In genomic region chr14:69880051-69880487, GRCh38 we compare ENCODE assay signal across 1 cellular context.
A peak's percentile ranks its signal among the peaks of the same experiment; 100 is the strongest.
TF ChIP-seq lines count a peak whose summit lies in the region.

No MANE protein-coding gene starts in this region.

TF ChIP-seq in HEK293, 187 proteins besides CTCF, POLR2A, EP300 and RAD21 (continued from another document and continues in another):
- no peak for TF ChIP-seq PRDM10 (tag by site-specific recombination; IDR thresholded peaks at IDR 0.05)
- TF ChIP-seq ZNF239 (tag by site-specific recombination; IDR thresholded peaks at IDR 0.05), result no peak
- no peak for TF ChIP-seq ZNF23 (tag by site-specific recombination; IDR thresholded peaks at IDR 0.05; ENCODE audit: borderline replicate concordance)
- TF ChIP-seq REPIN1 (tag by site-specific recombination; IDR thresholded peaks at IDR 0.05; ENCODE audit: low read depth), result no peak
- TF ChIP-seq SP2 (tag by site-specific recombination; IDR thresholded peaks at IDR 0.05), result peak; percentile 25
- TF ChIP-seq ZNF211 (tag by site-specific recombination; IDR thresholded peaks at IDR 0.05; ENCODE audit: low read depth), result no peak
- no peak for TF ChIP-seq ZNF174 (tag by site-specific recombination; IDR thresholded peaks at IDR 0.05)
- TF ChIP-seq ZFP3 (tag by site-specific recombination; IDR thresholded peaks at IDR 0.05; ENCODE audit: low read depth), result 0 out of 2 replicates have a peak, but pooled peaks have one; percentile 22
- TF ChIP-seq PATZ1 (tag by site-specific recombination; IDR thresholded peaks at IDR 0.05), result peak; percentile 71
- TF ChIP-seq OVOL3 (tag by site-specific recombination; IDR thresholded peaks at IDR 0.05), result peak; percentile 57
- no peak for TF ChIP-seq ZNF26 (tag by site-specific recombination; IDR thresholded peaks at IDR 0.05)
- no peak for TF ChIP-seq ZNF560 (tag by site-specific recombination; IDR thresholded peaks at IDR 0.05; ENCODE audit: borderline replicate concordance)
- TF ChIP-seq, protein P1, sequence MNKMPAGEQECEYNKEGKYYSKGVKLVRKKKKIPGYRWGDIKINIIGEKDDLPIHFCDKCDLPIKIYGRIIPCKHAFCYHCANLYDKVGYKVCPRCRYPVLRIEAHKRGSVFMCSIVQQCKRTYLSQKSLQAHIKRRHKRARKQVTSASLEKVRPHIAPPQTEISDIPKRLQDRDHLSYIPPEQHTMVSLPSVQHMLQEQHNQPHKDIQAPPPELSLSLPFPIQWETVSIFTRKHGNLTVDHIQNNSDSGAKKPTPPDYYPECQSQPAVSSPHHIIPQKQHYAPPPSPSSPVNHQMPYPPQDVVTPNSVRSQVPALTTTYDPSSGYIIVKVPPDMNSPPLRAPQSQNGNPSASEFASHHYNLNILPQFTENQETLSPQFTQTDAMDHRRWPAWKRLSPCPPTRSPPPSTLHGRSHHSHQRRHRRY (tag by site-specific recombination; IDR thresholded peaks at IDR 0.05), result no peak
- TF ChIP-seq ZNF692 (tag by site-specific recombination; IDR thresholded peaks at IDR 0.05), result peak; percentile 75
- TF ChIP-seq, protein P2, sequence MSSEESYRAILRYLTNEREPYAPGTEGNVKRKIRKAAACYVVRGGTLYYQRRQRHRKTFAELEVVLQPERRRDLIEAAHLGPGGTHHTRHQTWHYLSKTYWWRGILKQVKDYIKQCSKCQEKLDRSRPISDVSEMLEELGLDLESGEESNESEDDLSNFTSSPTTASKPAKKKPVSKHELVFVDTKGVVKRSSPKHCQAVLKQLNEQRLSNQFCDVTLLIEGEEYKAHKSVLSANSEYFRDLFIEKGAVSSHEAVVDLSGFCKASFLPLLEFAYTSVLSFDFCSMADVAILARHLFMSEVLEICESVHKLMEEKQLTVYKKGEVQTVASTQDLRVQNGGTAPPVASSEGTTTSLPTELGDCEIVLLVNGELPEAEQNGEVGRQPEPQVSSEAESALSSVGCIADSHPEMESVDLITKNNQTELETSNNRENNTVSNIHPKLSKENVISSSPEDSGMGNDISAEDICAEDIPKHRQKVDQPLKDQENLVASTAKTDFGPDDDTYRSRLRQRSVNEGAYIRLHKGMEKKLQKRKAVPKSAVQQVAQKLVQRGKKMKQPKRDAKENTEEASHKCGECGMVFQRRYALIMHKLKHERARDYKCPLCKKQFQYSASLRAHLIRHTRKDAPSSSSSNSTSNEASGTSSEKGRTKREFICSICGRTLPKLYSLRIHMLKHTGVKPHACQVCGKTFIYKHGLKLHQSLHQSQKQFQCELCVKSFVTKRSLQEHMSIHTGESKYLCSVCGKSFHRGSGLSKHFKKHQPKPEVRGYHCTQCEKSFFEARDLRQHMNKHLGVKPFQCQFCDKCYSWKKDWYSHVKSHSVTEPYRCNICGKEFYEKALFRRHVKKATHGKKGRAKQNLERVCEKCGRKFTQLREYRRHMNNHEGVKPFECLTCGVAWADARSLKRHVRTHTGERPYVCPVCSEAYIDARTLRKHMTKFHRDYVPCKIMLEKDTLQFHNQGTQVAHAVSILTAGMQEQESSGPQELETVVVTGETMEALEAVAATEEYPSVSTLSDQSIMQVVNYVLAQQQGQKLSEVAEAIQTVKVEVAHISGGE (tag by site-specific recombination; conservative IDR thresholded peaks at IDR 0.05; ENCODE audit: low read depth), result no peak
- no peak for TF ChIP-seq ZFP69B (tag by site-specific recombination; IDR thresholded peaks at IDR 0.05)
- TF ChIP-seq ZNF184 (tag by site-specific recombination; IDR thresholded peaks at IDR 0.05), result no peak
- no peak; the same call in 1 of the 2 replicates for TF ChIP-seq GLIS2 (tag by site-specific recombination; IDR thresholded peaks at IDR 0.05)
- peak; percentile 83 for TF ChIP-seq ZNF398 (tag by site-specific recombination; IDR thresholded peaks at IDR 0.05)
- no peak for TF ChIP-seq ZNF292 (tag by site-specific recombination; IDR thresholded peaks at IDR 0.05; ENCODE audit: borderline replicate concordance, low read depth)
- no peak for TF ChIP-seq ZNF830 (tag by site-specific recombination; IDR thresholded peaks at IDR 0.05; ENCODE audit: low read depth)
- TF ChIP-seq, protein P3, sequence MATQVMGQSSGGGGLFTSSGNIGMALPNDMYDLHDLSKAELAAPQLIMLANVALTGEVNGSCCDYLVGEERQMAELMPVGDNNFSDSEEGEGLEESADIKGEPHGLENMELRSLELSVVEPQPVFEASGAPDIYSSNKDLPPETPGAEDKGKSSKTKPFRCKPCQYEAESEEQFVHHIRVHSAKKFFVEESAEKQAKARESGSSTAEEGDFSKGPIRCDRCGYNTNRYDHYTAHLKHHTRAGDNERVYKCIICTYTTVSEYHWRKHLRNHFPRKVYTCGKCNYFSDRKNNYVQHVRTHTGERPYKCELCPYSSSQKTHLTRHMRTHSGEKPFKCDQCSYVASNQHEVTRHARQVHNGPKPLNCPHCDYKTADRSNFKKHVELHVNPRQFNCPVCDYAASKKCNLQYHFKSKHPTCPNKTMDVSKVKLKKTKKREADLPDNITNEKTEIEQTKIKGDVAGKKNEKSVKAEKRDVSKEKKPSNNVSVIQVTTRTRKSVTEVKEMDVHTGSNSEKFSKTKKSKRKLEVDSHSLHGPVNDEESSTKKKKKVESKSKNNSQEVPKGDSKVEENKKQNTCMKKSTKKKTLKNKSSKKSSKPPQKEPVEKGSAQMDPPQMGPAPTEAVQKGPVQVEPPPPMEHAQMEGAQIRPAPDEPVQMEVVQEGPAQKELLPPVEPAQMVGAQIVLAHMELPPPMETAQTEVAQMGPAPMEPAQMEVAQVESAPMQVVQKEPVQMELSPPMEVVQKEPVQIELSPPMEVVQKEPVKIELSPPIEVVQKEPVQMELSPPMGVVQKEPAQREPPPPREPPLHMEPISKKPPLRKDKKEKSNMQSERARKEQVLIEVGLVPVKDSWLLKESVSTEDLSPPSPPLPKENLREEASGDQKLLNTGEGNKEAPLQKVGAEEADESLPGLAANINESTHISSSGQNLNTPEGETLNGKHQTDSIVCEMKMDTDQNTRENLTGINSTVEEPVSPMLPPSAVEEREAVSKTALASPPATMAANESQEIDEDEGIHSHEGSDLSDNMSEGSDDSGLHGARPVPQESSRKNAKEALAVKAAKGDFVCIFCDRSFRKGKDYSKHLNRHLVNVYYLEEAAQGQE (tag by site-specific recombination; IDR thresholded peaks at IDR 0.05), result no peak
- peak; percentile 75 for TF ChIP-seq GFI1B (tag by site-specific recombination; IDR thresholded peaks at IDR 0.05)
- no peak for TF ChIP-seq ZNF704 (tag by site-specific recombination; IDR thresholded peaks at IDR 0.05)
- TF ChIP-seq ZNF76 (tag by site-specific recombination; IDR thresholded peaks at IDR 0.05; ENCODE audit: borderline replicate concordance, low read depth), result no peak
- no peak for TF ChIP-seq ZNF433 (tag by site-specific recombination; IDR thresholded peaks at IDR 0.05; ENCODE audit: low read depth)
- TF ChIP-seq ZNF10 (tag by site-specific recombination; IDR thresholded peaks at IDR 0.05), result no peak
- TF ChIP-seq GLI4 (tag by site-specific recombination; IDR thresholded peaks at IDR 0.05), result no peak
- TF ChIP-seq ZNF18 (tag by site-specific recombination; IDR thresholded peaks at IDR 0.05), result 0 out of 2 replicates have a peak, but pooled peaks have one; percentile 56
